Comparison of ENCODE assay signal across 12 cellular contexts in the genomic region with DNA sequence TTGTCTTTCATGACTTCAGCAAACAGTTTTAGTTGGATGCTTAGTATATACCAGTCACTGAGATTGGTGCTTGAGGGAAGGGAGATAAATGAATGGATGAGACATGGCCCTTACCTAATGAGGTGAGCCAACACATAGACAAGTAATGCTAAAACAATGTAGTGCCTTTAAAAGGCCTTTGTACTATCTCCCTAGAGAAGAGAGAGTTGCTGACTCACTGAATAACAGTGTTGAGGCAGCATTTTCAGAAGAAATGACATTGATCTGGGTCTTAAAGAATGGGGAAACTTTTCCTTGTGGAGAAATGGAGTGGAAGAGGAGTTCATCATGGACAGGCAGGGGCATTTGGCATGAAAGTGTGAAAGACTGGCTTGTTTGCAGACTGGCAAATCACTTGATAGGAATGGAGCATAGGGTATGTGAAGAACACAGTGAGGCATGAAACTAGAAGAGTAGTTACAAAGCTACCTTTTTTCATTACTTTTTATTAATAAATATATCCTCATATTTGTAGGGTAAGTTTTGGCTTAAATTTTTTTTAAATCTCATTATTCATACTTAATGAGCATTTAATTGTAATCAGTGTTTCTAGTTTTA.
DNase-seq lines count a peak whose midpoint lies in the region; ATAC-seq, FAIRE-seq and TF ChIP-seq lines count a peak whose summit lies in the region.
"Had no signal": no experiment of that assay in that cellular context is flagged by ENCODE, and none has a peak within 500 bp of the region (broad histone marks: within the 10 kb centered on the region; RNA-seq: fewer than 3 reads in every experiment).

No MANE protein-coding gene starts in this region.

- peak; percentile 37 for FAIRE-seq in astrocyte (lab: Jason Lieb, UNC)

- no peaks in the 10 kb centered on the region for H3K36me3 Mint-ChIP-seq in astrocyte (ENCODE audit: low read depth, unreplicated experiment)
- H3K36me3 Mint-ChIP-seq in glutamatergic neuron (ENCODE audit: unreplicated experiment): peaks cover 11% of the 10 kb centered on the region

- H3K27me3 Mint-ChIP-seq in astrocyte (ENCODE audit: low read depth, unreplicated experiment) (no peaks in the 10 kb centered on the region), glutamatergic neuron (ENCODE audit: unreplicated experiment) (peaks cover 4% of the 10 kb centered on the region)
- H3K27me3 Mint-ChIP-seq: B cell had no signal

- peaks cover 35% of the 10 kb centered on the region for H3K79me2 ChIP-seq in astrocyte (ENCODE audit: insufficient read depth, low read length)

- H3K4me3 Mint-ChIP-seq in astrocyte (ENCODE audit: unreplicated experiment) (peak overlapping the region; percentile 1), glutamatergic neuron (ENCODE audit: unreplicated experiment) (no peak overlapping the region)
- H3K4me3 Mint-ChIP-seq: B cell had no signal

- H3K9ac ChIP-seq in astrocyte (ENCODE audit: low read length): no peak overlapping the region

- H3K27ac ChIP-seq in astrocyte (ENCODE audit: low read depth, low read length): peak overlapping the region; percentile 42

- no peaks in the 10 kb centered on the region for H3K9me3 ChIP-seq in astrocyte (ENCODE audit: insufficient read depth, low read depth, low read length)

- peaks cover 31% of the 10 kb centered on the region for H4K20me1 ChIP-seq in astrocyte (ENCODE audit: insufficient read depth, low read length)

- DNase-seq in A172 (ENCODE audit: low spot score) (peak; percentile 71), HPDE6-E6E7 (ENCODE audit: extremely low spot score) (peak; percentile 76), astrocyte (ENCODE audit: low read depth) (peak; percentile 90), glutamatergic neuron (no peak), C1 segment of cervical spinal cord (lab: John Stamatoyannopoulos, UW) (no peak), NCI-H524 (lab: John Stamatoyannopoulos, UW) (no peak)
- DNase-seq in NK-92 treated with Interleukin-12 subunit alpha and Interleukin-12 subunit beta, amount 100 ng/mL, for 24 hours (lab: John Stamatoyannopoulos, UW): no peak
- DNase-seq: activated CD4-positive, alpha-beta T cell treated with anti-CD3 and anti-CD28 coated beads, Interleukin-2, amount 50 U/mL, for 1 hour; heart right ventricle; RPMI8226 had no signal

- H3K4me1 ChIP-seq in astrocyte (ENCODE audit: insufficient read depth, low read length): peaks cover 16% of the 10 kb centered on the region

- H3K27ac Mint-ChIP-seq in astrocyte (ENCODE audit: unreplicated experiment) (peak overlapping the region; percentile 48), glutamatergic neuron (ENCODE audit: unreplicated experiment) (peak overlapping the region; percentile 4)
- H3K27ac Mint-ChIP-seq: B cell had no signal

- H3K9me3 Mint-ChIP-seq in astrocyte (ENCODE audit: unreplicated experiment) (no peaks in the 10 kb centered on the region), glutamatergic neuron (ENCODE audit: unreplicated experiment) (peaks cover 2% of the 10 kb centered on the region)

- no peak overlapping the region for H2AFZ ChIP-seq in astrocyte (ENCODE audit: low read depth, low read length)

- H3K4me2 ChIP-seq in astrocyte (ENCODE audit: low read length): peak overlapping the region; percentile 37

- no peak for TF ChIP-seq CTCF in astrocyte (IDR thresholded peaks at IDR 0.05; ENCODE audit: insufficient read depth, low read depth, low read length)
- no peak for TF ChIP-seq CTCF in glutamatergic neuron (IDR thresholded peaks at IDR 0.05; ENCODE audit: partially characterized antibody, unreplicated experiment)

- H3K27me3 ChIP-seq in astrocyte (ENCODE audit: insufficient read depth, low read length): no peaks in the 10 kb centered on the region
- H3K27me3 ChIP-seq: heart right ventricle had no signal

- H3K36me3 ChIP-seq in astrocyte (ENCODE audit: insufficient read depth, low read length): no peaks in the 10 kb centered on the region

- no peak overlapping the region for H3K4me3 ChIP-seq in astrocyte (ENCODE audit: insufficient read depth, low read depth, low read length)
- H3K4me3 ChIP-seq: heart right ventricle had no signal

- no peak for ATAC-seq in HG03520 (IDR thresholded peaks at IDR 0.05; ENCODE audit: unreplicated experiment)

- peaks cover 10% of the 10 kb centered on the region for H3K4me1 Mint-ChIP-seq in astrocyte (ENCODE audit: low read depth, unreplicated experiment)
- H3K4me1 Mint-ChIP-seq in glutamatergic neuron (ENCODE audit: low read depth, unreplicated experiment): peaks cover 23% of the 10 kb centered on the region

Comparison
In these comparisons a context has a peak if more than half of its experiments do, and no peak if none do; other contexts are left out.
1. DNase-seq: peak in A172 (single experiment), HPDE6-E6E7 (single experiment) and astrocyte (single experiment); none in glutamatergic neuron (single experiment), C1 segment of cervical spinal cord (0 of 14), NCI-H524 (0 of 2) and NK-92 treated with Interleukin-12 subunit alpha and Interleukin-12 subunit beta, amount 100 ng/mL, for 24 hours (single experiment).